In the genomic region with DNA sequence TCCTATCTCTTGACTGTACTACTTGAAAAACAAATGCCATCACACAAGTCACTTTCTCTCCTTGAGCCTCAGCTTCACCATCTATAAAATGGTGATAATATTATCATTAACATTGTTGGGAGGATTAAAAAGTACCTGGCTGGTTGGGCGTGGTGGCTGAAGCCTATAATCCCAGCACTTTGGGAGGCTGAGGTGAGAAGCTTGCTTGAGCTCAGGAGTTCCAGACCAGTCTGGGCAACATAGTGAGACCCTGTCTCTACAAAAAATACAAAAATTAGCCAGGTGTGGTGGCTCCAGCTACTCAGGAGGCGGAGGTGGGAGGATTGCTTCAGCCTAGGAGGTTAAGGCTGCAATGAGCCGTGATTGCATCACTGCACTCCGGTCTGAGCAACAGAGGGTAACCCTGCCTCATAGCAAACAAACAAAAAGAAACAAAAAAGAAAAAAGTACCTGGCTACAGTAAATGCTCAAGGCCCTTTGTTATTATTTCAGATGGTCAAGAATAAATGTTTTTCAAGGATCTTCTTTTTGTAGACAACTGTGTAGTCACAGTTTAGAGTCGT, we compare ENCODE assay signal across 15 cellular contexts.
DNase-seq lines count a peak whose midpoint lies in the region; ATAC-seq and TF ChIP-seq lines count a peak whose summit lies in the region.
"Had no signal": no experiment of that assay in that cellular context is flagged by ENCODE, and none has a peak within 500 bp of the region (broad histone marks: within the 10 kb centered on the region; RNA-seq: fewer than 3 reads in every experiment).

No MANE protein-coding gene starts in this region.

- H3K9me3 ChIP-seq in neutrophil: no peaks in the 10 kb centered on the region
- H3K9me3 ChIP-seq: ascending aorta, BE2C, suprapubic skin had no signal

- peaks cover 17 to 18% of the 10 kb centered on the region in 2 experiments for H3K4me1 ChIP-seq in neutrophil (ENCODE audit: control insufficient read depth in 1 of 2, insufficient read depth in 1 of 2, low read depth in 1 of 2, low read length in 1 of 2)
- H3K4me1 ChIP-seq: ascending aorta, BE2C, suprapubic skin had no signal

- H3K36me3 ChIP-seq in neutrophil: peaks cover 14% of the 10 kb centered on the region
- H3K36me3 ChIP-seq: ascending aorta, BE2C, suprapubic skin had no signal

- H3K27me3 ChIP-seq in neutrophil: no peaks in the 10 kb centered on the region
- H3K27me3 ChIP-seq: ascending aorta, BE2C, suprapubic skin had no signal

- peak; percentile 49 for ATAC-seq in esophagus mucosa
- ATAC-seq: Right ventricle myocardium inferior had no signal

- H3K4me3 ChIP-seq in neutrophil (ENCODE audit: low read depth in 1 of 2, low read length in 1 of 2): no peak overlapping the region
- H3K4me3 ChIP-seq: ascending aorta, suprapubic skin had no signal

- H3K27ac ChIP-seq in neutrophil: peak overlapping the region; percentile 35
- H3K27ac ChIP-seq: ascending aorta, suprapubic skin had no signal

- TF ChIP-seq CTCF in neutrophil (IDR thresholded peaks at IDR 0.05): no peak

- DNase-seq in H4 (ENCODE audit: low spot score) (peak; percentile 28), NCI-H774 (lab: John Stamatoyannopoulos, UW) (peak; percentile 8), SIG-M5 (lab: John Stamatoyannopoulos, UW) (no peak), SW480 (ENCODE audit: low spot score) (no peak), cerebellum (ENCODE audit: low spot score) (no peak)
- DNase-seq: activated gamma-delta T cell treated with Interleukin-2 at 50 U/mL for 16 hours; BE2C; cortex of kidney; NCI-H1105 treated with DMSO at 0.1 percent for 48 hours; stimulated activated CD4-positive, alpha-beta T cell treated with anti-CD3 and anti-CD28 coated beads, Interleukin-2, amount 100 ng/mL, for 48 hours had no signal

Comparison
In these comparisons a context has a peak if more than half of its experiments do, and no peak if none do; other contexts are left out.
1. DNase-seq: peak in H4 (single experiment) and NCI-H774 (single experiment); none in SIG-M5 (single experiment), SW480 (single experiment) and cerebellum (single experiment).